Comparison of ENCODE assay signal across 1 cellular context in genomic region chr4:3838437-3839380, GRCh38.
TF ChIP-seq lines count a peak whose summit lies in the region.

No MANE protein-coding gene starts in this region.

TF ChIP-seq in H1, 55 proteins besides CTCF, POLR2A, EP300 and RAD21 (continued from another document):
- TF ChIP-seq PHF8 (conservative IDR thresholded peaks at IDR 0.05; ENCODE audit: low read depth, low read length): no peak
- TF ChIP-seq HDAC6 (IDR thresholded peaks at IDR 0.05; ENCODE audit: low read depth, low read length): no peak
- TF ChIP-seq FOSL1 (IDR thresholded peaks at IDR 0.05; ENCODE audit: insufficient read depth, low read depth, low read length): no peak
- TF ChIP-seq SIX5 (IDR thresholded peaks at IDR 0.05; ENCODE audit: low read depth, low read length): no peak
- TF ChIP-seq KDM5A (IDR thresholded peaks at IDR 0.05; ENCODE audit: low read length): no peak
- no peak for TF ChIP-seq E2F6 (IDR thresholded peaks at IDR 0.05)
- TF ChIP-seq KDM1A (IDR thresholded peaks at IDR 0.05; ENCODE audit: borderline replicate concordance, low read length): no peak
